8 cellular contexts compared by ENCODE assay signal in genomic region chr16:24539295-24539849, GRCh38. TPM values are rescaled to one million over a fixed set of nuclear protein-coding genes. Genes with fewer than 3 reads are reported as not detected.
DNase-seq lines count a peak whose midpoint lies in the region; ATAC-seq lines count a peak whose summit lies in the region.

Gene RBBP6 (plus strand): TSS chr16:24539566. CDS start chr16:24540627, 1,061 bp downstream.

- peak within 1 kb of the TSS; percentile 82 for H3K4me3 ChIP-seq in naive thymus-derived CD4-positive, alpha-beta T cell (ENCODE audit: low read length)

- CTCF ChIA-PET in naive thymus-derived CD4-positive, alpha-beta T cell (lab: Charles Lee): interaction anchor here (0.7 to 1.2 kb wide), 2 partner anchors 24 to 693 kb away, joined by 3 read pairs; no protein-coding TSS in a partner anchor

- H3K4me1 Mint-ChIP-seq in activated T-helper 1 cell treated with anti-CD3 and anti-CD28 coated beads, Interleukin-12 subunit alpha, Interleukin-12 subunit beta, Interleukin-2, Interleukin-4 antibody, amounts not matched to agents 30 ng/mL and 10 ng/mL and 1 ng/mL, durations not matched to agents 14 hours and 24 hours and 36 hours (ENCODE audit: low read depth): peaks cover 30% of the 10 kb centered on the region
- peaks cover 22 to 50% (median 34%) of the 10 kb centered on the region in 7 donors for H3K4me1 Mint-ChIP-seq in naive thymus-derived CD4-positive, alpha-beta T cell
- H3K4me1 Mint-ChIP-seq in stimulated activated naive B cell treated with anti-CD40 and anti-IgM and Interleukin-4, amounts not matched to agents 10 μg/mL and 1 μg/mL and 100 μg/mL, for 72 hours: peaks cover 12 to 34% of the 10 kb centered on the region in 2 donors

- peak within 1 kb of the TSS; percentile 100 for H3K4me3 Mint-ChIP-seq in activated T-helper 1 cell treated with anti-CD3 and anti-CD28 coated beads, Interleukin-12 subunit alpha, Interleukin-12 subunit beta, Interleukin-2, Interleukin-4 antibody, amounts not matched to agents 30 ng/mL and 10 ng/mL and 1 ng/mL, durations not matched to agents 14 hours and 24 hours and 36 hours
- H3K4me3 Mint-ChIP-seq in naive thymus-derived CD4-positive, alpha-beta T cell: peak within 1 kb of the TSS; percentile 97 to 100 (median 99)
- peak within 1 kb of the TSS; percentile 100 for H3K4me3 Mint-ChIP-seq in stimulated activated naive B cell treated with anti-CD40 and anti-IgM and Interleukin-4, amounts not matched to agents 10 μg/mL and 1 μg/mL and 100 μg/mL, for 72 hours

- H3K27ac ChIP-seq in naive thymus-derived CD4-positive, alpha-beta T cell (ENCODE audit: low read depth, low read length): peak within 1 kb of the TSS; percentile 100

- no peaks in the 10 kb centered on the region for H3K9me3 Mint-ChIP-seq in activated T-helper 1 cell treated with anti-CD3 and anti-CD28 coated beads, Interleukin-12 subunit alpha, Interleukin-12 subunit beta, Interleukin-2, Interleukin-4 antibody, amounts not matched to agents 30 ng/mL and 10 ng/mL and 1 ng/mL, durations not matched to agents 14 hours and 24 hours and 36 hours
- H3K9me3 Mint-ChIP-seq in naive thymus-derived CD4-positive, alpha-beta T cell: no peaks in the 10 kb centered on the region
- no peaks in the 10 kb centered on the region for H3K9me3 Mint-ChIP-seq in stimulated activated naive B cell treated with anti-CD40 and anti-IgM and Interleukin-4, amounts not matched to agents 10 μg/mL and 1 μg/mL and 100 μg/mL, for 72 hours

- no peaks in the 10 kb centered on the region for H3K9me3 ChIP-seq in naive thymus-derived CD4-positive, alpha-beta T cell (ENCODE audit: control insufficient read depth in 2 of 3, low read length in 3 of 3)

- intact Hi-C loops in activated T-helper 1 cell treated with anti-CD3 and anti-CD28 coated beads, Interleukin-12 subunit alpha, Interleukin-12 subunit beta, Interleukin-2, Interleukin-4 antibody, amounts not matched to agents 30 ng/mL and 10 ng/mL and 1 ng/mL, durations not matched to agents 14 hours and 24 hours and 36 hours (cut with micrococcal nuclease): loop anchor here (1.0 to 2.0 kb wide), 4 partner anchors 22 to 982 kb away; partner anchors contain the start of genes EARS2, PRKCB and UBFD1
- intact Hi-C loops in naive thymus-derived CD4-positive, alpha-beta T cell (cut with micrococcal nuclease): loop anchor here (1.0 to 10.0 kb wide), 11 partner anchors 22 to 1087 kb away; partner anchors contain the start of genes ARHGAP17 (in 2 of the 2), LCMT1 (in 2 of the 2), ZKSCAN2 (in 2 of the 2) and COG7 (in 1 of the 2)

- H3K27me3 Mint-ChIP-seq in activated T-helper 1 cell treated with anti-CD3 and anti-CD28 coated beads, Interleukin-12 subunit alpha, Interleukin-12 subunit beta, Interleukin-2, Interleukin-4 antibody, amounts not matched to agents 30 ng/mL and 10 ng/mL and 1 ng/mL, durations not matched to agents 14 hours and 24 hours and 36 hours (ENCODE audit: insufficient read depth): no peaks in the 10 kb centered on the region
- H3K27me3 Mint-ChIP-seq in naive thymus-derived CD4-positive, alpha-beta T cell: peaks cover 0 to 2% (median 0%) of the 10 kb centered on the region in 5 donors
- H3K27me3 Mint-ChIP-seq in stimulated activated naive B cell treated with anti-CD40 and anti-IgM and Interleukin-4, amounts not matched to agents 10 μg/mL and 1 μg/mL and 100 μg/mL, for 72 hours: no peaks in the 10 kb centered on the region

- H3K36me3 ChIP-seq in naive thymus-derived CD4-positive, alpha-beta T cell (ENCODE audit: control insufficient read depth in 2 of 3, insufficient read depth in 3 of 3, low read length in 3 of 3): peaks cover 0 to 9% (median 0%) of the 10 kb centered on the region in 3 experiments

- H3K4me1 ChIP-seq in naive thymus-derived CD4-positive, alpha-beta T cell (ENCODE audit: control insufficient read depth in 2 of 2, insufficient read depth in 2 of 2, low read length in 2 of 2): peaks cover 20 to 34% of the 10 kb centered on the region in 2 donors

- DNase-seq in Daoy (ENCODE audit: low read depth) (peak; percentile 97), Kasumi-1 (lab: John Stamatoyannopoulos, UW) (peak; percentile 62 to 85), RKO (ENCODE audit: low spot score) (peak; percentile 96), fibroblast of gingiva (ENCODE audit: low read depth) (peak; percentile 98)
- peak; percentile 92 for DNase-seq in activated T-helper 1 cell treated with anti-CD3 and anti-CD28 coated beads, Interleukin-12 subunit alpha, Interleukin-12 subunit beta, Interleukin-2, Interleukin-4 antibody, amounts not matched to agents 30 ng/mL and 10 ng/mL and 1 ng/mL, durations not matched to agents 14 hours and 24 hours and 36 hours (ENCODE audit: low spot score)
- peak; percentile 90 to 96 (median 95) for DNase-seq in naive thymus-derived CD4-positive, alpha-beta T cell
- DNase-seq in stimulated activated naive B cell treated with anti-CD40 and anti-IgM and Interleukin-4, amounts not matched to agents 10 μg/mL and 1 μg/mL and 100 μg/mL, for 72 hours: peak; percentile 92

- H3K36me3 Mint-ChIP-seq in activated T-helper 1 cell treated with anti-CD3 and anti-CD28 coated beads, Interleukin-12 subunit alpha, Interleukin-12 subunit beta, Interleukin-2, Interleukin-4 antibody, amounts not matched to agents 30 ng/mL and 10 ng/mL and 1 ng/mL, durations not matched to agents 14 hours and 24 hours and 36 hours (ENCODE audit: low read depth): peaks cover 24% of the 10 kb centered on the region
- peaks cover 4 to 23% (median 5%) of the 10 kb centered on the region in 5 donors for H3K36me3 Mint-ChIP-seq in naive thymus-derived CD4-positive, alpha-beta T cell
- H3K36me3 Mint-ChIP-seq in stimulated activated naive B cell treated with anti-CD40 and anti-IgM and Interleukin-4, amounts not matched to agents 10 μg/mL and 1 μg/mL and 100 μg/mL, for 72 hours: peaks cover 14 to 23% of the 10 kb centered on the region in 2 donors

- peak within 1 kb of the TSS; percentile 100 for H3K27ac Mint-ChIP-seq in activated T-helper 1 cell treated with anti-CD3 and anti-CD28 coated beads, Interleukin-12 subunit alpha, Interleukin-12 subunit beta, Interleukin-2, Interleukin-4 antibody, amounts not matched to agents 30 ng/mL and 10 ng/mL and 1 ng/mL, durations not matched to agents 14 hours and 24 hours and 36 hours
- peak within 1 kb of the TSS; percentile 98 to 100 (median 100) for H3K27ac Mint-ChIP-seq in naive thymus-derived CD4-positive, alpha-beta T cell
- H3K27ac Mint-ChIP-seq in stimulated activated naive B cell treated with anti-CD40 and anti-IgM and Interleukin-4, amounts not matched to agents 10 μg/mL and 1 μg/mL and 100 μg/mL, for 72 hours: peak within 1 kb of the TSS; percentile 100

- no peaks in the 10 kb centered on the region for H3K27me3 ChIP-seq in naive thymus-derived CD4-positive, alpha-beta T cell (ENCODE audit: control insufficient read depth in 2 of 2, insufficient read depth in 2 of 2, low read length in 2 of 2)

- ATAC-seq in GM21825 (IDR thresholded peaks at IDR 0.05; ENCODE audit: unreplicated experiment): peak; percentile 82
- peak; percentile 96 for ATAC-seq in naive thymus-derived CD4-positive, alpha-beta T cell
- peak; percentile 93 to 95 for ATAC-seq in stimulated activated naive B cell treated with anti-CD40 and anti-IgM and Interleukin-4, amounts not matched to agents 10 μg/mL and 1 μg/mL and 100 μg/mL, for 72 hours (replicated peaks)

- POLR2A ChIA-PET in naive thymus-derived CD4-positive, alpha-beta T cell (lab: Charles Lee): interaction anchor here (1.0 to 2.0 kb wide), 8 partner anchors 10 to 511 kb away, joined by 3 to 10 read pairs (median 4); partner anchors contain the start of gene ARHGAP17

RNA-seq across cellular contexts. Expression of gene RBBP6, which starts in this region (rescaled TPM):
- 16.2 and 39.3 TPM in 2 replicates for total RNA-seq in Daoy (2014; rRNA removed; shearing (Covaris generic))
- 67.0 and 68.4 TPM in 2 replicates for total RNA-seq in activated T-helper 1 cell treated with anti-CD3 and anti-CD28 coated beads, Interleukin-12 subunit alpha, Interleukin-12 subunit beta, Interleukin-2, Interleukin-4 antibody, amounts not matched to agents 30 ng/mL and 10 ng/mL and 1 ng/mL, durations not matched to agents 14 hours and 24 hours and 36 hours
- total RNA-seq in naive thymus-derived CD4-positive, alpha-beta T cell: 100 to 1,000 TPM in 3 of 5 experiments, 10 to 100 TPM in 2; 70.5 to 137 (median 106) TPM
- polyA plus RNA-seq in naive thymus-derived CD4-positive, alpha-beta T cell: 10 to 100 TPM; 17.0 to 18.7 TPM

Comparison
In these comparisons a context has a peak if more than half of its experiments do, and no peak if none do; other contexts are left out.
1. Peak in every context shown above with its lines: DNase-seq, ATAC-seq, H3K4me3 ChIP-seq and H3K27ac ChIP-seq.